ENCODE assay signal across 8 cellular contexts in genomic region chr16:48609453-48610023, GRCh38. TPM values are rescaled to one million over a fixed set of nuclear protein-coding genes. Genes with fewer than 3 reads are reported as not detected.
DNase-seq lines count a peak whose midpoint lies in the region; ATAC-seq, FAIRE-seq and TF ChIP-seq lines count a peak whose summit lies in the region.

No MANE protein-coding gene starts in this region.

- FAIRE-seq in keratinocyte (lab: Jason Lieb, UNC), result no peak

- H3K4me1 Mint-ChIP-seq in brain, result peaks cover 17% of the 10 kb centered on the region

- no peaks in the 10 kb centered on the region for H3K27me3 ChIP-seq in keratinocyte (ENCODE audit: control insufficient read depth, extremely low read depth, insufficient read depth, low read length)
- no peaks in the 10 kb centered on the region for H3K27me3 ChIP-seq in smooth muscle cell (ENCODE audit: low read depth)

- H3F3A ChIP-seq in smooth muscle cell (ENCODE audit: low read depth), result peaks cover 11% of the 10 kb centered on the region

- H3K79me2 ChIP-seq in keratinocyte (ENCODE audit: control insufficient read depth, insufficient read depth, low read length), result peaks cover 40% of the 10 kb centered on the region
- H3K79me2 ChIP-seq in smooth muscle cell (ENCODE audit: low read depth), result peaks cover 52% of the 10 kb centered on the region

- peak overlapping the region; percentile 96 for H3K27ac ChIP-seq in keratinocyte (ENCODE audit: control insufficient read depth, insufficient read depth, low read length)
- peak overlapping the region; percentile 97 for H3K27ac ChIP-seq in smooth muscle cell (ENCODE audit: low read depth)

- H3K36me3 ChIP-seq in keratinocyte (ENCODE audit: control insufficient read depth in 2 of 2, extremely low read depth in 1 of 2, insufficient read depth in 2 of 2, low read length in 2 of 2) (no peaks in the 10 kb centered on the region), smooth muscle cell (ENCODE audit: low read depth) (no peaks in the 10 kb centered on the region)

- ATAC-seq in GM21367 (IDR thresholded peaks at IDR 0.05; ENCODE audit: unreplicated experiment) (peak; percentile 18), HG03558 (IDR thresholded peaks at IDR 0.05; ENCODE audit: extremely low read depth, unreplicated experiment) (peak; percentile 22)

- peaks cover 3% of the 10 kb centered on the region for H3K9me1 ChIP-seq in keratinocyte (ENCODE audit: control insufficient read depth, extremely low read depth, insufficient read depth, low read length)

- DNase-seq in COR-L47 (lab: John Stamatoyannopoulos, UW), result peak; percentile 54
- DNase-seq in SK-N-DZ (ENCODE audit: low spot score), result peak; percentile 50
- DNase-seq in keratinocyte (ENCODE audit: low read depth, low spot score), result no peak
- DNase-seq in smooth muscle cell (lab: John Stamatoyannopoulos, UW; ENCODE audit: unreplicated experiment), result no peak
- no peak for DNase-seq in AG20443 (ENCODE audit: low spot score)

- H3K27ac Mint-ChIP-seq in brain, result peak overlapping the region in 4 of 5 experiments; percentile 88 to 99 (median 94)

- H4K20me1 ChIP-seq in keratinocyte (ENCODE audit: control insufficient read depth, extremely low read depth, insufficient read depth, low read length) (peaks cover 16% of the 10 kb centered on the region), smooth muscle cell (ENCODE audit: low read depth) (peaks cover 49% of the 10 kb centered on the region)

- H3K9me3 ChIP-seq in keratinocyte (ENCODE audit: control insufficient read depth, low read depth, low read length), result no peaks in the 10 kb centered on the region
- no peaks in the 10 kb centered on the region for H3K9me3 ChIP-seq in smooth muscle cell (replicated peaks; ENCODE audit: low read depth)

- under 1% methylated on average over 27 of the region's 76 CpGs for WGBS in smooth muscle cell (ENCODE audit: low lambda C conversion rate)

- peaks cover 0 to 10% (median 5%) of the 10 kb centered on the region in 5 experiments for H3K9me3 Mint-ChIP-seq in brain

- peaks cover 21% of the 10 kb centered on the region for H3K27me3 Mint-ChIP-seq in brain

- peaks cover 60% of the 10 kb centered on the region for H3K4me1 ChIP-seq in keratinocyte (ENCODE audit: control insufficient read depth, extremely low read depth, insufficient read depth, low read length)
- H3K4me1 ChIP-seq in smooth muscle cell (ENCODE audit: low read depth), result peaks cover 35% of the 10 kb centered on the region

- H3K4me2 ChIP-seq in keratinocyte (ENCODE audit: control insufficient read depth, extremely low read depth, insufficient read depth, low read depth, low read length) (peak overlapping the region; percentile 97), smooth muscle cell (peak overlapping the region; percentile 100)

- H2AFZ ChIP-seq in keratinocyte (ENCODE audit: control insufficient read depth, low read length), result no peak overlapping the region
- H2AFZ ChIP-seq in smooth muscle cell (ENCODE audit: low read depth), result peak overlapping the region; percentile 81

- H3K36me3 Mint-ChIP-seq in brain, result no peaks in the 10 kb centered on the region

- TF ChIP-seq CTCF in brain (conservative IDR thresholded peaks at IDR 0.05) (no peak), keratinocyte (optimal IDR thresholded peaks at IDR 0.05 in 1 of 3, IDR thresholded peaks at IDR 0.05 in 1 of 3, conservative IDR thresholded peaks at IDR 0.05 in 1 of 3; ENCODE audit: extremely low read depth in 1 of 3, insufficient read depth in 2 of 3, low read length in 3 of 3) (no peak), smooth muscle cell (IDR thresholded peaks at IDR 0.05; ENCODE audit: borderline replicate concordance, insufficient read depth, poor library complexity, severe bottlenecking) (no peak)

- peak overlapping the region in 1 of 5 experiments; percentile 40 for H3K4me3 Mint-ChIP-seq in brain

- H3K4me3 ChIP-seq in keratinocyte (ENCODE audit: control insufficient read depth in 2 of 3, extremely low read depth in 1 of 3, insufficient read depth in 2 of 3, low read depth in 1 of 3, low read length in 3 of 3) (peak overlapping the region; percentile 84 to 94 (median 93)), smooth muscle cell (peak overlapping the region; percentile 100)

- peak overlapping the region; percentile 99 for H3K9ac ChIP-seq in keratinocyte (ENCODE audit: control insufficient read depth, extremely low read depth, insufficient read depth, low read length)
- H3K9ac ChIP-seq in smooth muscle cell (ENCODE audit: low read depth), result peak overlapping the region; percentile 94

- dilution Hi-C loops in keratinocyte (cut with MboI; ENCODE audit: extremely low pct_ligation_motif_present, low sequenced_read_pairs), result no loop called here

RNA-seq across cellular contexts. Expression of gene N4BP1, which starts 0.4 kb away (rescaled TPM):
- polyA plus RNA-seq in SK-N-DZ (2014; cell fraction: cytosol; rRNA removed), result 14.8 and 24.1 TPM in 2 replicates
- polyA plus RNA-seq in SK-N-DZ (2014; cell fraction: nucleus; rRNA removed), result 9.7 and 14.6 TPM in 2 replicates
- 16.4 TPM for polyA plus RNA-seq in brain (ENCODE audit: insufficient read depth, low read depth, low replicate concordance)
- 32.5 to 55.7 TPM (median 34.7 TPM) in 3 replicates for polyA plus RNA-seq in keratinocyte
- polyA plus RNA-seq in keratinocyte (2011; ENCODE audit: low read depth), result 29.2 TPM
- polyA plus RNA-seq in keratinocyte (2011; cell fraction: cytosol; rRNA removed), result 18.7 and 44.9 TPM in 2 replicates
- 65.9 and 74.2 TPM in 2 replicates for polyA plus RNA-seq in keratinocyte (2011; cell fraction: nucleus; rRNA removed)
- 32.8 and 34.2 TPM in 2 replicates for polyA plus RNA-seq in keratinocyte (2012; ENCODE audit: low replicate concordance)
- polyA minus RNA-seq in keratinocyte, result 27.6 to 43.9 TPM (median 31.4 TPM) in 3 replicates
- 30.5 TPM for polyA minus RNA-seq in keratinocyte (2011; cell fraction: cytosol; rRNA and poly(A)+ RNA removed)
- 30.0 and 68.9 TPM in 2 replicates for polyA minus RNA-seq in keratinocyte (2011; cell fraction: nucleus; rRNA and poly(A)+ RNA removed)
- total RNA-seq in smooth muscle cell, result 35.2 and 48.7 TPM in 2 replicates
- polyA plus RNA-seq in smooth muscle cell, result 20.7 and 23.8 TPM in 2 replicates

Comparison
In these comparisons a context has a peak if more than half of its experiments do, and no peak if none do; other contexts are left out.
1. DNase-seq: peak in COR-L47 (single experiment) and SK-N-DZ (single experiment); none in keratinocyte (single experiment), smooth muscle cell (single experiment) and AG20443 (single experiment).